1 cellular context compared by ENCODE assay signal in genomic region chr7:134892963-134893362, GRCh38.
TF ChIP-seq lines count a peak whose summit lies in the region.

No MANE protein-coding gene starts in this region.

TF ChIP-seq in HepG2, 621 proteins besides CTCF, POLR2A, EP300 and RAD21 (continued from another document and continues in another):
- TF ChIP-seq THRA (CRISPR knock-in tag; IDR thresholded peaks at IDR 0.05; ENCODE audit: borderline replicate concordance) (no peak), NBN (conservative IDR thresholded peaks at IDR 0.05) (no peak), ZNF772 (CRISPR knock-in tag; IDR thresholded peaks at IDR 0.05) (no peak), ZNF350 (CRISPR knock-in tag; IDR thresholded peaks at IDR 0.05; ENCODE audit: borderline replicate concordance, low read depth) (no peak), ATF2 (CRISPR knock-in tag; IDR thresholded peaks at IDR 0.05) (no peak), ZSCAN5A (CRISPR knock-in tag; IDR thresholded peaks at IDR 0.05; ENCODE audit: borderline replicate concordance) (no peak), ATF7-NPFF (CRISPR knock-in tag; IDR thresholded peaks at IDR 0.05; ENCODE audit: low read depth) (no peak), ZNF468 (CRISPR knock-in tag; IDR thresholded peaks at IDR 0.05) (no peak), HDAC6 (IDR thresholded peaks at IDR 0.05; ENCODE audit: low read depth, low read length) (no peak), HMGA1 (CRISPR knock-in tag; conservative IDR thresholded peaks at IDR 0.05) (no peak), TFAP4 (IDR thresholded peaks at IDR 0.05; ENCODE audit: borderline replicate concordance, low read depth) (peak; percentile 38; the same call in 1 of the 2 replicates), LRRFIP1 (CRISPR knock-in tag; conservative IDR thresholded peaks at IDR 0.05) (no peak), SIN3B (IDR thresholded peaks at IDR 0.05; ENCODE audit: low read length) (no peak), ZNF841 (CRISPR knock-in tag; IDR thresholded peaks at IDR 0.05; ENCODE audit: borderline replicate concordance) (no peak), ELF1 (CRISPR knock-in tag; IDR thresholded peaks at IDR 0.05) (peak; percentile 61), TMF1 (CRISPR knock-in tag; IDR thresholded peaks at IDR 0.05; ENCODE audit: low read depth) (no peak), DR1 (CRISPR knock-in tag; IDR thresholded peaks at IDR 0.05) (no peak), TEF (CRISPR knock-in tag; IDR thresholded peaks at IDR 0.05) (no peak), PLSCR1 (CRISPR knock-in tag; IDR thresholded peaks at IDR 0.05; ENCODE audit: borderline replicate concordance) (no peak), ZBTB8A (CRISPR knock-in tag; IDR thresholded peaks at IDR 0.05; ENCODE audit: borderline replicate concordance, low read depth) (no peak), PITX1 (CRISPR knock-in tag; IDR thresholded peaks at IDR 0.05) (no peak; the same call in 1 of the 2 replicates), ZNF75D (CRISPR knock-in tag; IDR thresholded peaks at IDR 0.05; ENCODE audit: borderline replicate concordance) (no peak), IRF9 (CRISPR knock-in tag; IDR thresholded peaks at IDR 0.05; ENCODE audit: borderline replicate concordance) (no peak), ZNF280D (CRISPR knock-in tag; IDR thresholded peaks at IDR 0.05) (no peak), ZFP37 (CRISPR knock-in tag; IDR thresholded peaks at IDR 0.05; ENCODE audit: borderline replicate concordance) (no peak), ZNF121 (CRISPR knock-in tag; IDR thresholded peaks at IDR 0.05) (no peak), ZFAT (CRISPR knock-in tag; conservative IDR thresholded peaks at IDR 0.05) (no peak), ZNF275 (CRISPR knock-in tag; IDR thresholded peaks at IDR 0.05; ENCODE audit: borderline replicate concordance) (0 out of 2 replicates have a peak, but pooled peaks have one; percentile 23), HOXA3 (CRISPR knock-in tag; IDR thresholded peaks at IDR 0.05) (0 out of 2 replicates have a peak, but pooled peaks have one; percentile 17), ZNF501 (CRISPR knock-in tag; IDR thresholded peaks at IDR 0.05) (0 out of 2 replicates have a peak, but pooled peaks have one; percentile 21), ZNF510 (CRISPR knock-in tag; IDR thresholded peaks at IDR 0.05; ENCODE audit: low read depth) (no peak), PHF5A (CRISPR knock-in tag; IDR thresholded peaks at IDR 0.05; ENCODE audit: low read depth, unreplicated experiment) (no peak), NFYC (CRISPR knock-in tag; IDR thresholded peaks at IDR 0.05) (no peak), ZMAT5 (CRISPR knock-in tag; IDR thresholded peaks at IDR 0.05; ENCODE audit: borderline replicate concordance, low read depth) (no peak), ZNF780A (CRISPR knock-in tag; IDR thresholded peaks at IDR 0.05) (no peak), ZNF496 (CRISPR knock-in tag; IDR thresholded peaks at IDR 0.05; ENCODE audit: insufficient replicate concordance) (no peak), CEBPG (CRISPR knock-in tag; IDR thresholded peaks at IDR 0.05) (peak; percentile 61), HOXD1 (CRISPR knock-in tag; IDR thresholded peaks at IDR 0.05) (no peak), ZNF331 (CRISPR knock-in tag; IDR thresholded peaks at IDR 0.05) (no peak), ERF (CRISPR knock-in tag; IDR thresholded peaks at IDR 0.05) (no peak), SMAD3 (CRISPR knock-in tag; IDR thresholded peaks at IDR 0.05) (no peak), GMEB2 (CRISPR knock-in tag; IDR thresholded peaks at IDR 0.05; ENCODE audit: low read depth) (no peak), HNF4G (IDR thresholded peaks at IDR 0.05; ENCODE audit: borderline replicate concordance, low read depth, low read length) (0 out of 2 replicates have a peak, but pooled peaks have one; percentile 12), HNF4G (CRISPR knock-in tag; IDR thresholded peaks at IDR 0.05; ENCODE audit: borderline replicate concordance, low read depth) (0 out of 2 replicates have a peak, but pooled peaks have one; percentile 32), SP1 (IDR thresholded peaks at IDR 0.05) (no peak), SP1 (CRISPR knock-in tag; IDR thresholded peaks at IDR 0.05) (no peak)
